In the genomic region with DNA sequence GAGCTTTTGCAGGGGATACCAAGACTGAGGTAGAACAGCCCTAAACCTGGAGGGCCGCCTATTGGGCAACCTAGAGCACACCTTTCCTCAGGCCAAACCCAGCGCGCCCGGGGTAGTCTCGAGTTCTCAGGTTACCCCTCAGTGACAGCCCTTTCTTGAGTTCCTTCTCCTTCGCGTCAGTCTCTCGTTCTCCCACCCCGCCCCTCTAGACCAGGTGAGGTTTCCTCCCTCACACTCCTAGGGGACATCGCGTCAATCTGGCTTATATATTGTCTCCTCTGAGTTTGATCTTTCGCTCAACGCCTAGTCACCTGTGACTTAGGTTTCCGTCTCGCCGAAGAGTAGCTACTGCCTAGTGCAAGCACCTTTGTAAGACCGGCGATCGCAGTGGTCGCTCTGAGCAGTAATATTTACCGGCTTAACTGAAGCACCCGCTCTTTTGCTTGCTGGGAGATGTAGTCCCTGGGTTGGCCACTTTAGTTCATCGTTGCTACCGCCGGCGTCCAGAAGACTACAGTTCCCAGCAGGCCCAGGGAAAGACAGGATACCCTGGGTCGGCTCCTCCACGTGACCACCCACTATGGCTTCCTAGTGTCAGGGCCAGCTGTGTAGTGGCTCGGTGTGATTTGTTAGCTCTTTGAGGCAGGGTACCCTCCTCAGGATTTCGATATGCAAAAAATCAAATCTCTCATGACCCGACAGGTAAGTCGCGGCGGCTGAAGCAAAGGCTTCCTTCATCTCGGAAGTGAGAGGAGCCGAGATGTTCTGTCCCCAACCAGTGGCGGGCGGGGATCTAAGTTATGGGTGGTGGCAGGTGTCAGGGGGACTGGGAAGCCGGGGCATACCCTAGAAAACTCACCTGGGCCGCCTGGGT, we compare ENCODE assay signal across 8 cellular contexts. TPM values are rescaled to one million over a fixed set of nuclear protein-coding genes. Genes with fewer than 3 reads are reported as not detected.
DNase-seq lines count a peak whose midpoint lies in the region; ATAC-seq and TF ChIP-seq lines count a peak whose summit lies in the region.

A gene with protein sequence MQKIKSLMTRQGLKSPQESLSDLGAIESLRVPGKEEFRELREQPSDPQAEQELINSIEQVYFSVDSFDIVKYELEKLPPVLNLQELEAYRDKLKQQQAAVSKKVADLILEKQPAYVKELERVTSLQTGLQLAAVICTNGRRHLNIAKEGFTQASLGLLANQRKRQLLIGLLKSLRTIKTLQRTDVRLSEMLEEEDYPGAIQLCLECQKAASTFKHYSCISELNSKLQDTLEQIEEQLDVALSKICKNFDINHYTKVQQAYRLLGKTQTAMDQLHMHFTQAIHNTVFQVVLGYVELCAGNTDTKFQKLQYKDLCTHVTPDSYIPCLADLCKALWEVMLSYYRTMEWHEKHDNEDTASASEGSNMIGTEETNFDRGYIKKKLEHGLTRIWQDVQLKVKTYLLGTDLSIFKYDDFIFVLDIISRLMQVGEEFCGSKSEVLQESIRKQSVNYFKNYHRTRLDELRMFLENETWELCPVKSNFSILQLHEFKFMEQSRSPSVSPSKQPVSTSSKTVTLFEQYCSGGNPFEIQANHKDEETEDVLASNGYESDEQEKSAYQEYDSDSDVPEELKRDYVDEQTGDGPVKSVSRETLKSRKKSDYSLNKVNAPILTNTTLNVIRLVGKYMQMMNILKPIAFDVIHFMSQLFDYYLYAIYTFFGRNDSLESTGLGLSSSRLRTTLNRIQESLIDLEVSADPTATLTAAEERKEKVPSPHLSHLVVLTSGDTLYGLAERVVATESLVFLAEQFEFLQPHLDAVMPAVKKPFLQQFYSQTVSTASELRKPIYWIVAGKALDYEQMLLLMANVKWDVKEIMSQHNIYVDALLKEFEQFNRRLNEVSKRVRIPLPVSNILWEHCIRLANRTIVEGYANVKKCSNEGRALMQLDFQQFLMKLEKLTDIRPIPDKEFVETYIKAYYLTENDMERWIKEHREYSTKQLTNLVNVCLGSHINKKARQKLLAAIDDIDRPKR (plus strand): TSS at position 568 of the 874 bp plus-strand sequence. CDS start 102 bp downstream, at position 670.

- no peaks in the 10 kb centered on the region for H4K20me1 ChIP-seq in PC-9 (ENCODE audit: insufficient read depth)

- H3K36me3 ChIP-seq in PC-9 (ENCODE audit: low read depth) (no peaks in the 10 kb centered on the region), mucosa of rectum (ENCODE audit: control insufficient read depth in 2 of 2, insufficient read depth in 2 of 2, low read length in 2 of 2) (no peaks in the 10 kb centered on the region)

- H3K4me1 ChIP-seq in PC-9 (replicated peaks; ENCODE audit: insufficient read depth), result peaks cover 14% of the 10 kb centered on the region; the same call in 1 of the 2 replicates
- H3K4me1 ChIP-seq in mucosa of rectum (ENCODE audit: control insufficient read depth in 2 of 2, insufficient read depth in 2 of 2, low read length in 2 of 2), result peaks cover 3 to 11% of the 10 kb centered on the region in 2 donors

- peak within 1 kb of the TSS; percentile 76 to 86 for H3K9ac ChIP-seq in mucosa of rectum (ENCODE audit: low read depth in 1 of 2, low read length in 2 of 2)

- TSS peak; percentile 98 for BruUV-seq in PC-9 (replicated peaks; lab: Mats Ljungman, UMichigan)

- peak within 1 kb of the TSS; percentile 92 for H3K4me2 ChIP-seq in PC-9

- peak within 1 kb of the TSS; percentile 84 for H3K4me3 ChIP-seq in Jurkat, Clone E6-1 (ENCODE audit: low read length)
- peak within 1 kb of the TSS; percentile 70 for H3K4me3 ChIP-seq in PC-9
- peak within 1 kb of the TSS; percentile 84 to 96 for H3K4me3 ChIP-seq in mucosa of rectum (ENCODE audit: low read length in 2 of 2)

- CTCF ChIA-PET in PC-9 (lab: Charles Lee), result interaction anchor here (1.1 to 1.6 kb wide), 2 partner anchors 115 to 703 kb away, joined by 4 to 5 read pairs; a partner anchor contains a TSS

- peak within 1 kb of the TSS; percentile 85 for H2AFZ ChIP-seq in PC-9

- H3K27ac ChIP-seq in PC-9 (peak within 1 kb of the TSS; percentile 86), mucosa of rectum (ENCODE audit: low read depth in 2 of 2, low read length in 2 of 2) (peak within 1 kb of the TSS; percentile 79)

- peaks cover 27% of the 10 kb centered on the region for H3K79me2 ChIP-seq in PC-9 (ENCODE audit: low read depth)

- DNase-seq in DMS114 treated with DMSO at 0.1 percent for 48 hours (lab: John Stamatoyannopoulos, UW; ENCODE audit: unreplicated experiment) (peak; percentile 96), PC-9 (peak; percentile 95 to 96), erythroblast (lab: John Stamatoyannopoulos, UW) (peak; percentile 95 to 97)
- DNase-seq in Jurkat, Clone E6-1 (ENCODE audit: low read depth, low spot score), result peak; percentile 93
- peak; percentile 88 for DNase-seq in activated T-cell treated with anti-CD3 and anti-CD28 coated beads, Interleukin-2, amount 50 U/mL, for 1 hour
- DNase-seq in stimulated activated CD8-positive, alpha-beta memory T cell treated with anti-CD3 and anti-CD28 coated beads, Interleukin-4, amount 100 ng/mL, for 48 hours, result peak; percentile 89

- H3K9me3 ChIP-seq in PC-9 (ENCODE audit: insufficient read depth, low read depth), result no peaks in the 10 kb centered on the region
- H3K9me3 ChIP-seq in mucosa of rectum (ENCODE audit: control insufficient read depth in 2 of 2, low read length in 2 of 2), result no peaks in the 10 kb centered on the region

- TF ChIP-seq POLR2A in erythroblast (IDR thresholded peaks at IDR 0.05; ENCODE audit: low read length), result peak; percentile 88

- intact Hi-C loops in PC-9 (cut with micrococcal nuclease; ENCODE audit: unreplicated experiment), result loop anchor here (1.0 to 5.0 kb wide), 4 partner anchors 114 to 770 kb away; a partner anchor contains a TSS

- H3K27me3 ChIP-seq in PC-9 (ENCODE audit: insufficient read depth, low read depth) (no peaks in the 10 kb centered on the region), mucosa of rectum (ENCODE audit: control insufficient read depth in 2 of 2, insufficient read depth in 2 of 2, low read length in 2 of 2) (no peaks in the 10 kb centered on the region)

- TF ChIP-seq CTCF in PC-9 (conservative IDR thresholded peaks at IDR 0.05), result peak; percentile 21; the same call in 1 of the 2 replicates

- peaks cover 11% of the 10 kb centered on the region; the same call in 1 of the 2 replicates for H3F3A ChIP-seq in PC-9 (ENCODE audit: insufficient read depth, low read depth)

- POLR2A ChIA-PET in PC-9 (lab: Charles Lee; ENCODE audit: unreplicated experiment), result interaction anchor here (0.5 to 0.8 kb wide), 11 partner anchors 10 to 1069 kb away, joined by 3 to 11 read pairs (median 4); a partner anchor contains a TSS

- peak; percentile 99 for ATAC-seq in GM21619 (IDR thresholded peaks at IDR 0.05; ENCODE audit: unreplicated experiment)

- no peaks in the 10 kb centered on the region for H3K9me2 ChIP-seq in PC-9 (ENCODE audit: insufficient read depth)

RNA-seq across cellular contexts. Expression of the gene that starts here (rescaled TPM):
- polyA plus RNA-seq in Jurkat, Clone E6-1 (2012; ENCODE audit: insufficient read depth, insufficient read length), result 9.4 TPM
- total RNA-seq in PC-9 (2021), result 20.3 and 32.2 TPM in 2 replicates

Comparison
In these comparisons a context has a peak if more than half of its experiments do, and no peak if none do; other contexts are left out.
1. Peak in every context shown above with its lines: DNase-seq, ATAC-seq, H3K4me3 ChIP-seq and H3K27ac ChIP-seq.